In genomic region chr6:4727236-4727635, GRCh38 we compare ENCODE assay signal across 20 cellular contexts.
"Had no signal": no experiment of that assay in that cellular context is flagged by ENCODE, and none has a peak within 500 bp of the region (broad histone marks: within the 10 kb centered on the region; RNA-seq: fewer than 3 reads in every experiment).

No MANE protein-coding gene starts in this region.

- H3K9me3 Mint-ChIP-seq: activated naive CD4-positive, alpha-beta T cell treated with anti-CD3 and anti-CD28 coated beads, Interleukin-2, amount 50 U/mL, for 72 hours; activated T-cell treated with anti-CD3 and anti-CD28 coated beads, Interleukin-2, amount 50 U/mL, for 72 hours; mesothelial cell of epicardium; neural crest cell had no signal

- DNase-seq: activated gamma-delta T cell treated with Interleukin-2 at 50 U/mL for 16 hours; amniotic stem cell; caudate nucleus; dorsolateral prefrontal cortex; glutamatergic neuron; hypothalamus; retina; stimulated activated CD4-positive, alpha-beta T cell treated with anti-CD3 and anti-CD28 coated beads, Interleukin-12 subunit alpha, Interleukin-12 subunit beta, amount 100 ng/mL, for 4 hours; stimulated activated naive CD4-positive, alpha-beta T cell treated with Interleukin-2 at 50 U/mL for 16 hours; transverse colon had no signal

- H3K4me1 ChIP-seq: foreskin keratinocyte, suprapubic skin, vagina had no signal

- H3K4me3 ChIP-seq: dorsolateral prefrontal cortex, lung, suprapubic skin, transverse colon, vagina had no signal

- H3K36me3 ChIP-seq: suprapubic skin, transverse colon, vagina had no signal

- H3K27ac Mint-ChIP-seq: activated T-cell treated with anti-CD3 and anti-CD28 coated beads, Interleukin-2, amount 50 U/mL, for 72 hours had no signal

- H3K27ac ChIP-seq: dorsolateral prefrontal cortex, epithelial cell of prostate, foreskin keratinocyte, suprapubic skin, vagina had no signal

- H3K9me3 ChIP-seq: suprapubic skin, transverse colon, vagina had no signal

- ATAC-seq: activated CD4-positive, CD25-positive, alpha-beta regulatory T cell treated with anti-CD3 and anti-CD28 coated beads, Interleukin-2, amount 50 U/mL, for 24 hours; foreskin keratinocyte had no signal

- H3K4me3 Mint-ChIP-seq: mesothelial cell of epicardium, neural crest cell had no signal

- H3K36me3 Mint-ChIP-seq: activated naive CD4-positive, alpha-beta T cell treated with anti-CD3 and anti-CD28 coated beads, Interleukin-2, amount 50 U/mL, for 72 hours; mesothelial cell of epicardium had no signal

- H3K27me3 ChIP-seq: foreskin keratinocyte, suprapubic skin, transverse colon, vagina had no signal
